Comparison of ENCODE assay signal across 20 cellular contexts in genomic region chr9:93513606-93514005, GRCh38.
"Had no signal": no experiment of that assay in that cellular context is flagged by ENCODE, and none has a peak within 500 bp of the region (broad histone marks: within the 10 kb centered on the region; RNA-seq: fewer than 3 reads in every experiment).

No MANE protein-coding gene starts in this region.

- H3K27me3 ChIP-seq: body of pancreas, heart left ventricle, pancreas had no signal

- H3K4me3 ChIP-seq: body of pancreas, heart left ventricle, pancreas, smooth muscle cell had no signal

- H3K4me1 ChIP-seq: pancreas had no signal

- ATAC-seq: activated naive CD4-positive, alpha-beta T cell treated with anti-CD3 and anti-CD28 coated beads, Interleukin-2, amount 50 U/mL, for 72 hours; body of pancreas; heart left ventricle; pancreas; sciatic nerve; SK-N-SH treated with all-trans-retinoic acid at 6 μM for 48 hours; T-cell had no signal

- H3K27ac Mint-ChIP-seq: activated CD4-positive, alpha-beta T cell treated with anti-CD3 and anti-CD28 coated beads, Interleukin-2, amount 10 ng/mL, durations not matched to agents 7 days and 5 days; activated naive CD4-positive, alpha-beta T cell treated with anti-CD3 and anti-CD28 coated beads, Interleukin-2, amount 50 U/mL, for 72 hours; memory B cell; T-cell had no signal

- H3K9me3 Mint-ChIP-seq: activated CD4-positive, alpha-beta T cell treated with anti-CD3 and anti-CD28 coated beads, Interleukin-2, amount 10 ng/mL, durations not matched to agents 7 days and 5 days; activated naive CD4-positive, alpha-beta T cell treated with anti-CD3 and anti-CD28 coated beads, Interleukin-2, amount 50 U/mL, for 72 hours; memory B cell; naive B cell; T-cell had no signal

- H3K36me3 Mint-ChIP-seq: activated naive CD4-positive, alpha-beta T cell treated with anti-CD3 and anti-CD28 coated beads, Interleukin-2, amount 50 U/mL, for 72 hours had no signal

- H3K27me3 Mint-ChIP-seq: activated CD4-positive, alpha-beta T cell treated with anti-CD3 and anti-CD28 coated beads, Interleukin-2, amount 10 ng/mL, durations not matched to agents 7 days and 5 days; memory B cell; naive B cell; T-cell had no signal

- H3K4me3 Mint-ChIP-seq: activated CD4-positive, alpha-beta T cell treated with anti-CD3 and anti-CD28 coated beads, Interleukin-2, amount 10 ng/mL, durations not matched to agents 7 days and 5 days; memory B cell; naive B cell; T-cell had no signal

- H3K9me3 ChIP-seq: body of pancreas, heart left ventricle, pancreas had no signal

- H3K4me2 ChIP-seq: smooth muscle cell had no signal

- FAIRE-seq: colon, frontal cortex, pancreas had no signal

- DNase-seq: activated CD4-positive, alpha-beta T cell treated with anti-CD3 and anti-CD28 coated beads, Interleukin-2, amount 10 ng/mL, durations not matched to agents 7 days and 5 days; activated CD4-positive, CD25-positive, alpha-beta regulatory T cell; activated CD8-positive, alpha-beta memory T cell treated with anti-CD3 and anti-CD28 coated beads for 24 hours; activated CD8-positive, alpha-beta memory T cell treated with anti-CD3 and anti-CD28 coated beads, Interleukin-2, amount 50 U/mL, for 48 hours; activated gamma-delta T cell treated with Interleukin-2 at 50 U/mL for 16 hours; body of pancreas; central memory CD4-positive, alpha-beta T cell; heart left ventricle; naive B cell; pancreas; stimulated activated CD4-positive, alpha-beta T cell treated with anti-CD3 and anti-CD28 coated beads, Interleukin-4, amount 100 ng/mL, for 1 hour; T-cell; T-helper 9 cell had no signal

- H3K27ac ChIP-seq: body of pancreas, heart left ventricle, pancreas had no signal
